ENCODE assay signal across 8 cellular contexts in genomic region chr16:55257971-55258613, GRCh38.
A peak's percentile ranks its signal among the peaks of the same experiment; 100 is the strongest.
DNase-seq lines count a peak whose midpoint lies in the region; ATAC-seq and TF ChIP-seq lines count a peak whose summit lies in the region.

No MANE protein-coding gene starts in this region.

- no peak overlapping the region for H2AFZ ChIP-seq in mammary epithelial cell (ENCODE audit: low read depth, low read length)

- no peaks in the 10 kb centered on the region for H4K20me1 ChIP-seq in mammary epithelial cell (ENCODE audit: insufficient read depth, low read length)

- H3K9ac ChIP-seq in mammary epithelial cell (ENCODE audit: insufficient read depth, low read length), result no peak overlapping the region

- WGBS in mammary epithelial cell (ENCODE audit: low coverage, missing lambda C conversion rate), result 39% methylated on average over 9 of the region's 9 CpGs
- 25 to 26% methylated on average over 9 of the region's 9 CpGs for WGBS in lower leg skin, 2 donors
- 32 to 33% methylated on average over 9 of the region's 9 CpGs for WGBS in testis, 2 donors

- H3K9me3 ChIP-seq in A673 (ENCODE audit: low read depth, low read length, poor library complexity, severe bottlenecking) (no peaks in the 10 kb centered on the region), SJCRH30 (replicated peaks) (peaks cover 4% of the 10 kb centered on the region; the same call in 1 of the 2 replicates), mammary epithelial cell (replicated peaks; ENCODE audit: insufficient read depth, low read length) (no peaks in the 10 kb centered on the region), testis (no peaks in the 10 kb centered on the region)

- no peak overlapping the region for H3K27ac ChIP-seq in A673 (ENCODE audit: low read depth, low read length, poor library complexity, severe bottlenecking)
- H3K27ac ChIP-seq in SJCRH30, result no peak overlapping the region
- no peak overlapping the region for H3K27ac ChIP-seq in mammary epithelial cell (ENCODE audit: insufficient read depth, low read depth, low read length)
- no peak overlapping the region for H3K27ac ChIP-seq in testis

- ATAC-seq in HG03139 (IDR thresholded peaks at IDR 0.05; ENCODE audit: unreplicated experiment), result peak; percentile 55
- no peak for ATAC-seq in GM21528 (IDR thresholded peaks at IDR 0.05; ENCODE audit: low FRiP score, unreplicated experiment)

- DNase-seq in A673 (ENCODE audit: low spot score) (peak; percentile 78), GM13977 (ENCODE audit: low spot score) (peak; percentile 41), SJCRH30 (peak; percentile 60 to 84), mammary epithelial cell (peak; percentile 46), lower leg skin (ENCODE audit: low spot score in 2 of 2) (peak; percentile 75 to 94), testis (peak; percentile 71)

- H3K27me3 ChIP-seq in A673 (replicated peaks; ENCODE audit: insufficient read depth, low read depth, low read length, poor library complexity) (no peaks in the 10 kb centered on the region), SJCRH30 (no peaks in the 10 kb centered on the region), mammary epithelial cell (ENCODE audit: insufficient read depth, low read length) (no peaks in the 10 kb centered on the region), testis (no peaks in the 10 kb centered on the region)

- H3K4me1 ChIP-seq in A673 (ENCODE audit: insufficient read depth, low read length, poor library complexity, severe bottlenecking) (no peaks in the 10 kb centered on the region), SJCRH30 (no peaks in the 10 kb centered on the region), mammary epithelial cell (ENCODE audit: insufficient read depth, low read length) (no peaks in the 10 kb centered on the region), testis (no peaks in the 10 kb centered on the region)

- dilution Hi-C loops in mammary epithelial cell (cut with HindIII; ENCODE audit: low sequenced_read_pairs), result loop anchor here (5.0 kb wide), 1 partner anchor 36 kb away; no protein-coding TSS in a partner anchor

- POLR2A ChIA-PET in A673 (lab: Charles Lee; ENCODE audit: low non-redundant PET), result no interaction called here

- no peaks in the 10 kb centered on the region for H3K79me2 ChIP-seq in mammary epithelial cell (ENCODE audit: insufficient read depth, low read length)

- BruUV-seq in A673 (replicated peaks; lab: Mats Ljungman, UMichigan) (no TSS peak), mammary epithelial cell (replicated peaks; lab: Mats Ljungman, UMichigan) (no TSS peak)

- H3K4me2 ChIP-seq in mammary epithelial cell (ENCODE audit: insufficient read depth, low read depth, low read length), result no peak overlapping the region

- H3K4me3 ChIP-seq in A673 (ENCODE audit: low read depth, low read length, poor library complexity, severe bottlenecking) (no peak overlapping the region), SJCRH30 (no peak overlapping the region), mammary epithelial cell (replicated peaks in 1 of 3; ENCODE audit: insufficient read depth in 1 of 3, low read depth in 2 of 3, low read length in 3 of 3) (no peak overlapping the region), lower leg skin (ENCODE audit: low read depth, poor library complexity, severe bottlenecking) (no peak overlapping the region), testis (no peak overlapping the region)

- TF ChIP-seq POLR2A in lower leg skin (IDR thresholded peaks at IDR 0.05) (no peak), testis (IDR thresholded peaks at IDR 0.05) (no peak)

- CTCF ChIA-PET in A673 (lab: Charles Lee), result interaction anchor here (0.6 to 1.0 kb wide), 2 partner anchors 223 to 1246 kb away, joined by 3 read pairs; no protein-coding TSS in a partner anchor
- CTCF ChIA-PET in mammary epithelial cell (lab: Charles Lee; ENCODE audit: low non-redundant PET), result no interaction called here

- H3K36me3 ChIP-seq in A673 (ENCODE audit: insufficient read depth, low read length, poor library complexity, severe bottlenecking) (no peaks in the 10 kb centered on the region), SJCRH30 (no peaks in the 10 kb centered on the region), mammary epithelial cell (ENCODE audit: insufficient read depth, low read length) (no peaks in the 10 kb centered on the region), testis (ENCODE audit: low read depth, missing control alignments) (no peaks in the 10 kb centered on the region)

- TF ChIP-seq CTCF in A673 (conservative IDR thresholded peaks at IDR 0.05; ENCODE audit: low read depth, low read length) (peak; percentile 92), GM13977 (IDR thresholded peaks at IDR 0.05; ENCODE audit: extremely low read depth, insufficient read depth, missing control alignments) (peak; percentile 60), mammary epithelial cell (conservative IDR thresholded peaks at IDR 0.05 in 1 of 2, IDR thresholded peaks at IDR 0.05 in 1 of 2; ENCODE audit: extremely low read depth in 1 of 2, insufficient read depth in 1 of 2, low read depth in 1 of 2, low read length in 2 of 2) (peak; percentile 91 to 95), lower leg skin (IDR thresholded peaks at IDR 0.05) (peak in 1 of 3 donors; percentile 67), testis (IDR thresholded peaks at IDR 0.05) (peak; percentile 37 to 55 (median 55))

- in situ Hi-C loops in GM13977 (cut with MboI; ENCODE audit: low pct_unique_long_range_greater_than_20kb, low sequenced_read_pairs, unreplicated experiment), result no loop called here
- in situ Hi-C loops in mammary epithelial cell (cut with MboI; ENCODE audit: low sequenced_read_pairs in 2 of 2), result no loop called here

- intact Hi-C loops in A673 (cut with micrococcal nuclease; ENCODE audit: unreplicated experiment) (loop anchor here (1.0 to 10.0 kb wide), 7 partner anchors 223 to 1706 kb away; partner anchors contain the start of gene IRX5), mammary epithelial cell (cut with micrococcal nuclease) (loop anchor here (1.0 to 10.0 kb wide), 8 partner anchors 113 to 1708 kb away; no protein-coding TSS in a partner anchor), lower leg skin (cut with DNase I; ENCODE audit: low total_unique reads) (no loop called here), testis (cut with DNase I; ENCODE audit: low total_unique reads) (no loop called here)

Comparison
In these comparisons a context has a peak if more than half of its experiments do, and no peak if none do; other contexts are left out.
1. intact Hi-C loops: an anchor here in A673 (1.0 to 10.0 kb wide) and mammary epithelial cell (1.0 to 10.0 kb wide); none called in lower leg skin and testis.